17 cellular contexts compared by ENCODE assay signal in the genomic region with DNA sequence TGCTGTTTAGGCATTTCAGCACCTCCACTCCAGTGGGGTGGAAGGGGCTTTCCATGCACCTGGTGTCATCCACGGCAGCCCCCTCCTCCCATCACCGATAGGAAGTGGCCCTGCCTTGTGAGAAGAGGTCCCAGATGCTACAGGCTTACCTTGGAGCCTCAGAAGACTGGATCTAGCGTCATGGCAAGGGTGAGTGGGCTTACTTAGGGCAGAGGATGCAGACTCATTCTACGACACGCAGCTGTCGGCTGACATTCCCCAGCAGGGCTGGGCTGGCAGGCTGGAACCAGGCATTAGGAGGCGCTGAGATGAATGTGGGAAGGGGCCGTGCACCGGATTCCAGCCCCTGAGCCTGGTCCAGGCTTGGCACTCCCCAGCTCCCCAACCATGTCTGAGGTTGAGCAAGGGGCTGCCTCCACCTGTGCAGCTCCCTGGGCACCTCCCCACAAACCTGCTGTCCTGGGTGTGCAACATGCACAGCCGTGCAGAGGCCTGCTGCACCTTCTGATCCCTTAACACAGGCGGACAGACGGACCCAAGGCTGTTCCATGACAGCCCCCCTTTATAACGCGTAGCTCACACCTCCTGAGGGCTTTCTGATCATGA. TPM values are rescaled to one million over a fixed set of nuclear protein-coding genes. Genes with fewer than 3 reads are reported as not detected.
DNase-seq lines count a peak whose midpoint lies in the region; ATAC-seq and TF ChIP-seq lines count a peak whose summit lies in the region.
"Had no signal": no experiment of that assay in that cellular context is flagged by ENCODE, and none has a peak within 500 bp of the region (broad histone marks: within the 10 kb centered on the region; RNA-seq: fewer than 3 reads in every experiment).

No MANE protein-coding gene starts in this region.

- no peak overlapping the region for H3K27ac ChIP-seq in sigmoid colon
- H3K27ac ChIP-seq: 22Rv1, BLaER1, GM23248 had no signal

- H3K9me3 ChIP-seq in sigmoid colon, result no peaks in the 10 kb centered on the region
- H3K9me3 ChIP-seq: BLaER1 had no signal

- no peaks in the 10 kb centered on the region for H3K9me3 Mint-ChIP-seq in activated naive CD8-positive, alpha-beta T cell treated with anti-CD3 and anti-CD28 coated beads, Interleukin-2, amount 10 ng/mL, durations not matched to agents 7 days and 5 days
- no peaks in the 10 kb centered on the region for H3K9me3 Mint-ChIP-seq in activated naive CD8-positive, alpha-beta T cell treated with anti-CD3 and anti-CD28 coated beads, Interleukin-2, amount 50 U/mL, for 24 hours
- peaks cover 7% of the 10 kb centered on the region for H3K9me3 Mint-ChIP-seq in glutamatergic neuron (ENCODE audit: unreplicated experiment)
- H3K9me3 Mint-ChIP-seq: CD8-positive, alpha-beta memory T cell had no signal

- H3K27me3 Mint-ChIP-seq in activated naive CD8-positive, alpha-beta T cell treated with anti-CD3 and anti-CD28 coated beads, Interleukin-2, amount 10 ng/mL, durations not matched to agents 7 days and 5 days, result peaks cover 10% of the 10 kb centered on the region
- H3K27me3 Mint-ChIP-seq in activated naive CD8-positive, alpha-beta T cell treated with anti-CD3 and anti-CD28 coated beads, Interleukin-2, amount 50 U/mL, for 24 hours, result peaks cover 4% of the 10 kb centered on the region
- H3K27me3 Mint-ChIP-seq in glutamatergic neuron (ENCODE audit: unreplicated experiment), result peaks cover 3% of the 10 kb centered on the region

- H3K4me3 Mint-ChIP-seq in activated naive CD8-positive, alpha-beta T cell treated with anti-CD3 and anti-CD28 coated beads, Interleukin-2, amount 10 ng/mL, durations not matched to agents 7 days and 5 days, result no peak overlapping the region
- no peak overlapping the region for H3K4me3 Mint-ChIP-seq in activated naive CD8-positive, alpha-beta T cell treated with anti-CD3 and anti-CD28 coated beads, Interleukin-2, amount 50 U/mL, for 24 hours
- peak overlapping the region; percentile 47 for H3K4me3 Mint-ChIP-seq in glutamatergic neuron (ENCODE audit: unreplicated experiment)
- H3K4me3 Mint-ChIP-seq: CD8-positive, alpha-beta memory T cell had no signal

- TF ChIP-seq EP300 in sigmoid colon (IDR thresholded peaks at IDR 0.05), result no peak

- no peaks in the 10 kb centered on the region for H3K4me1 Mint-ChIP-seq in activated naive CD8-positive, alpha-beta T cell treated with anti-CD3 and anti-CD28 coated beads, Interleukin-2, amount 10 ng/mL, durations not matched to agents 7 days and 5 days
- no peaks in the 10 kb centered on the region for H3K4me1 Mint-ChIP-seq in activated naive CD8-positive, alpha-beta T cell treated with anti-CD3 and anti-CD28 coated beads, Interleukin-2, amount 50 U/mL, for 24 hours
- H3K4me1 Mint-ChIP-seq in glutamatergic neuron (ENCODE audit: low read depth, unreplicated experiment), result peaks cover 7% of the 10 kb centered on the region
- H3K4me1 Mint-ChIP-seq: CD8-positive, alpha-beta memory T cell had no signal

- 83 to 87% methylated on average over 14 of the region's 14 CpGs for WGBS in sigmoid colon, 2 donors

- no peak for ATAC-seq in activated naive CD8-positive, alpha-beta T cell treated with anti-CD3 and anti-CD28 coated beads, Interleukin-2, amount 10 ng/mL, durations not matched to agents 7 days and 5 days (ENCODE audit: low read depth)
- ATAC-seq in activated naive CD8-positive, alpha-beta T cell treated with anti-CD3 and anti-CD28 coated beads, Interleukin-2, amount 50 U/mL, for 24 hours, result no peak
- ATAC-seq: GM12878 had no signal

- intact Hi-C loops in sigmoid colon (cut with DNase I), result no loop called here

- no peaks in the 10 kb centered on the region for H3K36me3 ChIP-seq in sigmoid colon
- H3K36me3 ChIP-seq: BLaER1 had no signal

- H3K4me3 ChIP-seq in sigmoid colon, result no peak overlapping the region
- H3K4me3 ChIP-seq: BLaER1, GM12878, GM23248 had no signal

- peak; percentile 14 for DNase-seq in activated naive CD8-positive, alpha-beta T cell treated with anti-CD3 and anti-CD28 coated beads, Interleukin-2, amount 10 ng/mL, durations not matched to agents 7 days and 5 days
- DNase-seq in activated naive CD8-positive, alpha-beta T cell treated with anti-CD3 and anti-CD28 coated beads, Interleukin-2, amount 50 U/mL, for 24 hours, result no peak
- DNase-seq in glutamatergic neuron (no peak), sigmoid colon (peak; percentile 43), NCI-H1048 (lab: John Stamatoyannopoulos, UW) (no peak)
- DNase-seq in central memory CD4-positive, alpha-beta T cell, result no peak
- no peak for DNase-seq in stimulated activated naive CD4-positive, alpha-beta T cell treated with Interleukin-2 at 50 U/mL for 16 hours (lab: John Stamatoyannopoulos, UW)
- DNase-seq: AML-193, DMS 273 treated with DMSO at 0.1 percent for 48 hours, DMS79 had no signal

- H3K27ac Mint-ChIP-seq in activated naive CD8-positive, alpha-beta T cell treated with anti-CD3 and anti-CD28 coated beads, Interleukin-2, amount 10 ng/mL, durations not matched to agents 7 days and 5 days, result no peak overlapping the region
- H3K27ac Mint-ChIP-seq in activated naive CD8-positive, alpha-beta T cell treated with anti-CD3 and anti-CD28 coated beads, Interleukin-2, amount 50 U/mL, for 24 hours, result no peak overlapping the region
- H3K27ac Mint-ChIP-seq in glutamatergic neuron (ENCODE audit: unreplicated experiment), result no peak overlapping the region
- H3K27ac Mint-ChIP-seq: CD8-positive, alpha-beta memory T cell had no signal

- POLR2A ChIA-PET in activated naive CD8-positive, alpha-beta T cell treated with anti-CD3 and anti-CD28 coated beads, Interleukin-2, amount 10 ng/mL, durations not matched to agents 7 days and 5 days (lab: Charles Lee), result no interaction called here

- no peak for TF ChIP-seq CTCF in glutamatergic neuron (IDR thresholded peaks at IDR 0.05; ENCODE audit: partially characterized antibody, unreplicated experiment)
- TF ChIP-seq CTCF in sigmoid colon (IDR thresholded peaks at IDR 0.05), result no peak

- peaks cover 0 to 2% (median 1%) of the 10 kb centered on the region in 4 donors for H3K4me1 ChIP-seq in sigmoid colon

- peaks cover 0 to 15% (median 11%) of the 10 kb centered on the region in 3 donors for H3K27me3 ChIP-seq in sigmoid colon
- H3K27me3 ChIP-seq: BLaER1 had no signal

- TF ChIP-seq POLR2A in sigmoid colon (IDR thresholded peaks at IDR 0.05), result no peak

- no peaks in the 10 kb centered on the region for H3K36me3 Mint-ChIP-seq in activated naive CD8-positive, alpha-beta T cell treated with anti-CD3 and anti-CD28 coated beads, Interleukin-2, amount 10 ng/mL, durations not matched to agents 7 days and 5 days
- no peaks in the 10 kb centered on the region for H3K36me3 Mint-ChIP-seq in activated naive CD8-positive, alpha-beta T cell treated with anti-CD3 and anti-CD28 coated beads, Interleukin-2, amount 50 U/mL, for 24 hours (ENCODE audit: low read depth)
- no peaks in the 10 kb centered on the region for H3K36me3 Mint-ChIP-seq in glutamatergic neuron (ENCODE audit: unreplicated experiment)
- H3K36me3 Mint-ChIP-seq: CD8-positive, alpha-beta memory T cell had no signal

RNA-seq across cellular contexts. Expression of gene PRLH, which starts 1.7 kb away (rescaled TPM):
- not detected for total RNA-seq in activated naive CD8-positive, alpha-beta T cell treated with anti-CD3 and anti-CD28 coated beads, Interleukin-2, amount 10 ng/mL, durations not matched to agents 7 days and 5 days
- total RNA-seq in glutamatergic neuron (ENCODE audit: unreplicated experiment) (not detected), sigmoid colon (not detected)
- polyA plus RNA-seq in sigmoid colon, result not detected
- total RNA-seq: CD8-positive, alpha-beta memory T cell; G401; GM12878; GM23248; IMR-90 had no signal
- polyA plus RNA-seq: CD8-positive, alpha-beta memory T cell; GM12878; GM23248; IMR-90 had no signal

RNA-seq across cellular contexts. Expression of gene RAB17, which starts 25.9 kb away (rescaled TPM):
- total RNA-seq in activated naive CD8-positive, alpha-beta T cell treated with anti-CD3 and anti-CD28 coated beads, Interleukin-2, amount 10 ng/mL, durations not matched to agents 7 days and 5 days, result not detected
- total RNA-seq in glutamatergic neuron (ENCODE audit: unreplicated experiment) (not detected), sigmoid colon (1 to 10 TPM in 1 of 4 donors, under 1 TPM in 3; 0.33 to 2.8 (median 0.45) TPM)
- polyA plus RNA-seq in sigmoid colon, result 10 to 100 TPM; 34.4 to 48.8 (median 38.4) TPM
- total RNA-seq: CD8-positive, alpha-beta memory T cell; G401; IMR-90 had no signal
- polyA plus RNA-seq: CD8-positive, alpha-beta memory T cell; GM23248 had no signal

Comparison
In these comparisons a context has a peak if more than half of its experiments do, and no peak if none do; other contexts are left out.
1. DNase-seq: peak in activated naive CD8-positive, alpha-beta T cell treated with anti-CD3 and anti-CD28 coated beads, Interleukin-2, amount 10 ng/mL, durations not matched to agents 7 days and 5 days (single experiment) and sigmoid colon (single experiment); none in activated naive CD8-positive, alpha-beta T cell treated with anti-CD3 and anti-CD28 coated beads, Interleukin-2, amount 50 U/mL, for 24 hours (single experiment), glutamatergic neuron (single experiment), NCI-H1048 (single experiment), central memory CD4-positive, alpha-beta T cell (single experiment) and stimulated activated naive CD4-positive, alpha-beta T cell treated with Interleukin-2 at 50 U/mL for 16 hours (single experiment).